Comparison of ENCODE assay signal across 15 cellular contexts in the genomic region with DNA sequence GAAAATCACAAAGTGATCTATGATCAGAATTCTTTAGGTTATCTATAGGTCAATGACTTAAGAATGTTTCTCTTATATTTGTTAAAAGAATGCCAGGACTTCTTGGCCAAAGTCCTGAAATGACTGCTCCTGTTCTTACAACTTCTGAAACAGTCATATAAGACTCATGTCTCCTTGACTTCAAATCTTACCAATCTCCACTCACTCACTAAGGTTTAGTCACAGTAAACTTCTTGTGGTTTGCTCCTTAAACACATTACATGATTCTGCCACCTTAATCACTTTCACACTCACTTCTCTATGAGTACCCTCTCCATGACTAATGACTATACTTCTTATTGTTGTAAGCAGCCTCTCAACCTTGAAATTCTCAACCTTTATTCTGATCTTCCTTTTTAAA.
A peak's percentile ranks its signal among the peaks of the same experiment; 100 is the strongest.
DNase-seq lines count a peak whose midpoint lies in the region; ATAC-seq, FAIRE-seq and TF ChIP-seq lines count a peak whose summit lies in the region.
"Had no signal": no experiment of that assay in that cellular context is flagged by ENCODE, and none has a peak within 500 bp of the region (broad histone marks: within the 10 kb centered on the region; RNA-seq: fewer than 3 reads in every experiment).

No MANE protein-coding gene starts in this region.

- H3K4me3 ChIP-seq in bronchial epithelial cell (ENCODE audit: low read depth, low read length) = no peak overlapping the region
- no peak overlapping the region for H3K4me3 ChIP-seq in psoas muscle
- H3K4me3 ChIP-seq: transverse colon had no signal

- ATAC-seq in activated CD4-positive, alpha-beta T cell treated with anti-CD3 and anti-CD28 coated beads for 36 hours = peak; percentile 74
- no peak for ATAC-seq in psoas muscle
- ATAC-seq: T-cell had no signal

- H4K20me1 ChIP-seq in H9 (ENCODE audit: control insufficient read depth, insufficient read depth, insufficient read length) = no peaks in the 10 kb centered on the region

- CTCF ChIA-PET in activated CD4-positive, alpha-beta T cell treated with anti-CD3 and anti-CD28 coated beads for 36 hours (lab: Charles Lee) = no interaction called here

- no peak overlapping the region for H3K56ac ChIP-seq in H9 (ENCODE audit: insufficient read length, low read depth, low read length)

- H2AFZ ChIP-seq in H9 (ENCODE audit: low read length) = no peak overlapping the region

- H3K4me2 ChIP-seq in H9 (ENCODE audit: insufficient read depth, insufficient read length, low read length) = no peak overlapping the region

- POLR2A ChIA-PET in activated CD4-positive, alpha-beta T cell treated with anti-CD3 and anti-CD28 coated beads for 36 hours (lab: Charles Lee) = no interaction called here

- H2BK15ac ChIP-seq in H9 (ENCODE audit: low read depth, low read length) = no peak overlapping the region

- H3K27me3 ChIP-seq in bronchial epithelial cell (ENCODE audit: control insufficient read depth, insufficient read depth, low read length) (no peaks in the 10 kb centered on the region), psoas muscle (ENCODE audit: insufficient read depth in 3 of 3, low read length in 2 of 3) (no peaks in the 10 kb centered on the region), H9 (ENCODE audit: insufficient read depth, low read length) (no peaks in the 10 kb centered on the region)
- H3K27me3 ChIP-seq: transverse colon had no signal

- H3K27ac ChIP-seq in psoas muscle (no peak overlapping the region), H9 (ENCODE audit: insufficient read length, low read depth, low read length) (no peak overlapping the region)
- H3K27ac ChIP-seq: transverse colon had no signal

- no peak overlapping the region for H3K27ac Mint-ChIP-seq in activated CD4-positive, alpha-beta T cell treated with anti-CD3 and anti-CD28 coated beads for 36 hours
- H3K27ac Mint-ChIP-seq in H9 = no peak overlapping the region
- H3K27ac Mint-ChIP-seq: memory B cell, T-cell had no signal

- H3K9me3 ChIP-seq in psoas muscle (no peaks in the 10 kb centered on the region), H9 (ENCODE audit: control insufficient read depth, low read depth, low read length) (no peaks in the 10 kb centered on the region)
- H3K9me3 ChIP-seq: transverse colon had no signal

- H3K4me1 ChIP-seq in psoas muscle = no peaks in the 10 kb centered on the region
- no peaks in the 10 kb centered on the region for H3K4me1 ChIP-seq in H9 (ENCODE audit: insufficient read depth, low read length)
- H3K4me1 ChIP-seq: transverse colon had no signal

- no peak overlapping the region for H3K23ac ChIP-seq in H9 (ENCODE audit: insufficient read length, low read depth, low read length)

- H3K9ac ChIP-seq in H9 (ENCODE audit: extremely low read depth, insufficient read length, low read length) = no peak overlapping the region

- DNase-seq in activated CD4-positive, alpha-beta T cell treated with anti-CD3 and anti-CD28 coated beads for 36 hours = no peak
- DNase-seq in activated CD4-positive, alpha-beta T cell treated with anti-CD3 and anti-CD28 coated beads, Interleukin-2, amount 50 U/mL, for 1 hour = no peak
- peak; percentile 41 for DNase-seq in HS-27A (ENCODE audit: low read depth)
- peak; percentile 97 for DNase-seq in bronchial epithelial cell (ENCODE audit: low read depth)
- peak; percentile 97 for DNase-seq in renal cortical epithelial cell (ENCODE audit: low read depth)
- DNase-seq in KG1 (lab: John Stamatoyannopoulos, UW) = no peak
- no peak for DNase-seq in psoas muscle
- no peak for DNase-seq in H9
- DNase-seq: 8988T; activated CD4-positive, CD25-positive, alpha-beta regulatory T cell treated with anti-CD3 and anti-CD28 coated beads, Interleukin-2, amount 50 U/mL, for 72 hours; Calu3; nucleus accumbens; T-cell; transverse colon had no signal

- H4K91ac ChIP-seq in H9 (ENCODE audit: insufficient read length, low read depth, low read length) = no peak overlapping the region

- H3K23me2 ChIP-seq in H9 (ENCODE audit: insufficient read length, low read depth, low read length, poor library complexity, severe bottlenecking) = no peaks in the 10 kb centered on the region

- no peak overlapping the region for H3K4me3 Mint-ChIP-seq in activated CD4-positive, alpha-beta T cell treated with anti-CD3 and anti-CD28 coated beads for 36 hours
- H3K4me3 Mint-ChIP-seq in H9 = no peak overlapping the region
- H3K4me3 Mint-ChIP-seq: memory B cell, T-cell had no signal

- no peak overlapping the region for H2BK20ac ChIP-seq in H9 (ENCODE audit: low read depth, low read length, poor library complexity, severe bottlenecking)

- no peak for FAIRE-seq in bronchial epithelial cell (lab: Jason Lieb, UNC)

- H3K4ac ChIP-seq in H9 (ENCODE audit: low read depth, low read length) = no peak overlapping the region

- no peak overlapping the region for H2AK5ac ChIP-seq in H9 (ENCODE audit: insufficient read length, low read length)

- peaks cover 11% of the 10 kb centered on the region for H3K9me3 Mint-ChIP-seq in activated CD4-positive, alpha-beta T cell treated with anti-CD3 and anti-CD28 coated beads for 36 hours (ENCODE audit: low read depth)
- H3K9me3 Mint-ChIP-seq in H9 = no peaks in the 10 kb centered on the region

- no peak overlapping the region for H2BK120ac ChIP-seq in H9 (ENCODE audit: low read depth, low read length, poor library complexity, severe bottlenecking)

- no peaks in the 10 kb centered on the region for H3K27me3 Mint-ChIP-seq in activated CD4-positive, alpha-beta T cell treated with anti-CD3 and anti-CD28 coated beads for 36 hours
- no peaks in the 10 kb centered on the region for H3K27me3 Mint-ChIP-seq in H9 (ENCODE audit: low read depth)
- H3K27me3 Mint-ChIP-seq: memory B cell, T-cell had no signal

- no peaks in the 10 kb centered on the region for H3K79me2 ChIP-seq in H9 (ENCODE audit: insufficient read depth, low read length)

- no peak overlapping the region for H3K14ac ChIP-seq in H9 (ENCODE audit: insufficient read depth, low read length)

- no peak overlapping the region for H4K8ac ChIP-seq in H9 (replicated peaks; ENCODE audit: insufficient read length, low read depth, low read length)

- intact Hi-C loops in activated CD4-positive, alpha-beta T cell treated with anti-CD3 and anti-CD28 coated beads for 36 hours (cut with DNase I, micrococcal nuclease) = no loop called here
- intact Hi-C loops in psoas muscle (cut with DNase I) = no loop called here

- no peaks in the 10 kb centered on the region for H3K4me1 Mint-ChIP-seq in activated CD4-positive, alpha-beta T cell treated with anti-CD3 and anti-CD28 coated beads for 36 hours
- H3K4me1 Mint-ChIP-seq in H9 = peaks cover 0 to 4% of the 10 kb centered on the region in 2 experiments; a peak in 2 of 4 replicates
- H3K4me1 Mint-ChIP-seq: memory B cell, T-cell had no signal

- H3K18ac ChIP-seq in H9 (ENCODE audit: insufficient read length, low read depth, low read length) = no peak overlapping the region

- no peaks in the 10 kb centered on the region for H3K79me1 ChIP-seq in H9 (ENCODE audit: insufficient read depth, low read depth, low read length, poor library complexity, severe bottlenecking)

- H4K5ac ChIP-seq in H9 (ENCODE audit: insufficient read length, low read depth, low read length) = no peak overlapping the region

- H3K36me3 ChIP-seq in bronchial epithelial cell (ENCODE audit: control insufficient read depth, insufficient read depth, low read length) (no peaks in the 10 kb centered on the region), psoas muscle (ENCODE audit: insufficient read depth in 1 of 2, low read depth in 1 of 2) (no peaks in the 10 kb centered on the region)
- H3K36me3 ChIP-seq: transverse colon had no signal

- TF ChIP-seq CTCF in bronchial epithelial cell (IDR thresholded peaks at IDR 0.05; ENCODE audit: insufficient read depth, low read length, severe bottlenecking) (no peak), psoas muscle (IDR thresholded peaks at IDR 0.05) (no peak), H9 (conservative IDR thresholded peaks at IDR 0.05) (no peak)

- H2BK12ac ChIP-seq in H9 (ENCODE audit: insufficient read length, low read depth, low read length) = no peak overlapping the region

- H3T11ph ChIP-seq in H9 (ENCODE audit: low read length) = no peak overlapping the region

- no peaks in the 10 kb centered on the region for H3K36me3 Mint-ChIP-seq in activated CD4-positive, alpha-beta T cell treated with anti-CD3 and anti-CD28 coated beads for 36 hours (ENCODE audit: low read depth)
- H3K36me3 Mint-ChIP-seq in H9 (ENCODE audit: insufficient read depth in 1 of 3, low read depth in 3 of 3) = no peaks in the 10 kb centered on the region
- H3K36me3 Mint-ChIP-seq: memory B cell, T-cell had no signal

- no peak overlapping the region for H2BK5ac ChIP-seq in H9 (ENCODE audit: insufficient read length, low read length)

Comparison
In these comparisons a context has a peak if more than half of its experiments do, and no peak if none do; other contexts are left out.
1. DNase-seq: peak in HS-27A (single experiment), bronchial epithelial cell (single experiment) and renal cortical epithelial cell (single experiment); none in activated CD4-positive, alpha-beta T cell treated with anti-CD3 and anti-CD28 coated beads for 36 hours (single experiment), activated CD4-positive, alpha-beta T cell treated with anti-CD3 and anti-CD28 coated beads, Interleukin-2, amount 50 U/mL, for 1 hour (single experiment), KG1 (single experiment), psoas muscle (0 of 2) and H9 (single experiment).